ENCODE assay signal across 2 cellular contexts in the genomic region with DNA sequence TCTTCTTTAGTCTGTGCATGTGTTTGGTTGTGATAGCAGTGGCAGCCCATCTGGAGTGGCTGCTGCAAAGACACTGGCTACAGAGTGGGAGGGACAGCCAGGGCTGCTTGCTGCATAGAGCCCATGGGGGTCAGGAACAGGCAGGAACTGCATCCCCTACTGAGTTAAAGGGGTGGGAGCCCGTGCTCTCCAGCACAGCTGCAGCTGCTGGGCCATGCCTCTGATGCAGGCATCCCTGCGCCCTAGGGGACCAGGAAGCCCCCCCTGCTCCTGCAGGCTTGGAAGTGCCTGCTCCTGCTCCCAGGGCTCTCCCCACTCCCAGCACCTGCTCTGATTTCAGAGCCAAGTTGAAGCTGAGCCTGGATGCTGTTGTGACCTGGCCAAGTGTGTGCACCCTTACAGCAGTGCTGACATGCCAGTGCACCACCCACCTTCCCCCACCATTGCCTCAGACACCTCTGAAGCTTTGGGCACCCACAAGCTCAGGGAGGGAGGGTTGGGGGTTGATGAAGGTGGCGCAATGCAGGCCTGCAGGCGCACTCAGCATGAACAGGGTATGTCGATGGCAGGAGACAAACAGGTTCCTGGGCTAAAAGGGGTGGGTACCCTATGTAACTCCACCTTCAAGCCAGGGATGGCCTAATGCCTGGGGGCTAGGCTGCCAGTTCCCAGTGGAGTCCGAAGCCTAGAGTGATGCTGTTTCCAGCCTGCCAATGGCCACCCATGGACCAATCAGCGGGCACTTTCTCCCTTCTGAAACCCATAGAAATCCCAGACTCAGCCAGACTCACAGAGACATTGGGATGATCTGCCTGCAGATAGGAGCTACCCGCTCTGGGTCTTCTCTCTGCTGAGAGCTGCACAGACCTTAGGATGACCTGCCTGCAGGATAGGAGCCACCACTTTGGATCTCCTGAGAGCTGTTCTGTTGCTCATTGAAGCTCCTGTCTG.
TF ChIP-seq lines count a peak whose summit lies in the region.

No MANE protein-coding gene starts in this region.

TF ChIP-seq in SK-N-SH, 30 proteins besides CTCF, POLR2A, EP300 and RAD21 (continued from another document):
- TF ChIP-seq, protein P1, sequence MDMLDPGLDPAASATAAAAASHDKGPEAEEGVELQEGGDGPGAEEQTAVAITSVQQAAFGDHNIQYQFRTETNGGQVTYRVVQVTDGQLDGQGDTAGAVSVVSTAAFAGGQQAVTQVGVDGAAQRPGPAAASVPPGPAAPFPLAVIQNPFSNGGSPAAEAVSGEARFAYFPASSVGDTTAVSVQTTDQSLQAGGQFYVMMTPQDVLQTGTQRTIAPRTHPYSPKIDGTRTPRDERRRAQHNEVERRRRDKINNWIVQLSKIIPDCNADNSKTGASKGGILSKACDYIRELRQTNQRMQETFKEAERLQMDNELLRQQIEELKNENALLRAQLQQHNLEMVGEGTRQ (IDR thresholded peaks at IDR 0.05; ENCODE audit: borderline replicate concordance, low read depth, low read length), result no peak
- TF ChIP-seq FOXJ3 (CRISPR knock-in tag; IDR thresholded peaks at IDR 0.05) (no peak), EZH2phosphoT487 (IDR thresholded peaks at IDR 0.05; ENCODE audit: borderline replicate concordance, low read depth) (no peak), SIN3A (IDR thresholded peaks at IDR 0.05; ENCODE audit: borderline replicate concordance, low read depth, low read length) (no peak), IRF3 (IDR thresholded peaks at IDR 0.05; ENCODE audit: low read depth, low read length) (no peak), JUND (IDR thresholded peaks at IDR 0.05) (no peak)
- TF ChIP-seq, protein P2, sequence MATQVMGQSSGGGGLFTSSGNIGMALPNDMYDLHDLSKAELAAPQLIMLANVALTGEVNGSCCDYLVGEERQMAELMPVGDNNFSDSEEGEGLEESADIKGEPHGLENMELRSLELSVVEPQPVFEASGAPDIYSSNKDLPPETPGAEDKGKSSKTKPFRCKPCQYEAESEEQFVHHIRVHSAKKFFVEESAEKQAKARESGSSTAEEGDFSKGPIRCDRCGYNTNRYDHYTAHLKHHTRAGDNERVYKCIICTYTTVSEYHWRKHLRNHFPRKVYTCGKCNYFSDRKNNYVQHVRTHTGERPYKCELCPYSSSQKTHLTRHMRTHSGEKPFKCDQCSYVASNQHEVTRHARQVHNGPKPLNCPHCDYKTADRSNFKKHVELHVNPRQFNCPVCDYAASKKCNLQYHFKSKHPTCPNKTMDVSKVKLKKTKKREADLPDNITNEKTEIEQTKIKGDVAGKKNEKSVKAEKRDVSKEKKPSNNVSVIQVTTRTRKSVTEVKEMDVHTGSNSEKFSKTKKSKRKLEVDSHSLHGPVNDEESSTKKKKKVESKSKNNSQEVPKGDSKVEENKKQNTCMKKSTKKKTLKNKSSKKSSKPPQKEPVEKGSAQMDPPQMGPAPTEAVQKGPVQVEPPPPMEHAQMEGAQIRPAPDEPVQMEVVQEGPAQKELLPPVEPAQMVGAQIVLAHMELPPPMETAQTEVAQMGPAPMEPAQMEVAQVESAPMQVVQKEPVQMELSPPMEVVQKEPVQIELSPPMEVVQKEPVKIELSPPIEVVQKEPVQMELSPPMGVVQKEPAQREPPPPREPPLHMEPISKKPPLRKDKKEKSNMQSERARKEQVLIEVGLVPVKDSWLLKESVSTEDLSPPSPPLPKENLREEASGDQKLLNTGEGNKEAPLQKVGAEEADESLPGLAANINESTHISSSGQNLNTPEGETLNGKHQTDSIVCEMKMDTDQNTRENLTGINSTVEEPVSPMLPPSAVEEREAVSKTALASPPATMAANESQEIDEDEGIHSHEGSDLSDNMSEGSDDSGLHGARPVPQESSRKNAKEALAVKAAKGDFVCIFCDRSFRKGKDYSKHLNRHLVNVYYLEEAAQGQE (IDR thresholded peaks at IDR 0.05; ENCODE audit: low read depth, low read length), result no peak

TF ChIP-seq in SK-N-SH treated with all-trans-retinoic acid at 6 μM for 48 hours, 23 proteins besides CTCF, POLR2A, EP300 and RAD21 (continued from another document):
- no peak for TF ChIP-seq PATZ1 (CRISPR knock-in tag; IDR thresholded peaks at IDR 0.05; ENCODE audit: borderline replicate concordance)
- no peak for TF ChIP-seq TOX (CRISPR knock-in tag; IDR thresholded peaks at IDR 0.05; ENCODE audit: borderline replicate concordance)
- TF ChIP-seq OSR1 (CRISPR knock-in tag; IDR thresholded peaks at IDR 0.05), result no peak
- TF ChIP-seq ESRRG (CRISPR knock-in tag; IDR thresholded peaks at IDR 0.05), result no peak
- TF ChIP-seq SNAI2 (CRISPR knock-in tag; IDR thresholded peaks at IDR 0.05), result no peak
